In genomic region chr10:767211-767610, GRCh38 we compare ENCODE assay signal across 18 cellular contexts.
"Had no signal": no experiment of that assay in that cellular context is flagged by ENCODE, and none has a peak within 500 bp of the region (broad histone marks: within the 10 kb centered on the region; RNA-seq: fewer than 3 reads in every experiment).

No MANE protein-coding gene starts in this region.

- H3K4me1 Mint-ChIP-seq: brain; natural killer cell; stimulated activated naive B cell treated with anti-CD40 and anti-IgM and Interleukin-4, amounts not matched to agents 10 μg/mL and 1 μg/mL and 100 μg/mL, for 72 hours had no signal

- DNase-seq: activated CD4-positive, alpha-beta T cell treated with anti-CD3 and anti-CD28 coated beads, Interleukin-2, amount 50 U/mL, for 1 hour; activated CD4-positive, CD25-positive, alpha-beta regulatory T cell; activated CD8-positive, alpha-beta memory T cell treated with anti-CD3 and anti-CD28 coated beads for 24 hours; activated gamma-delta T cell treated with Interleukin-2 at 50 U/mL for 16 hours; amygdala; effector CD8-positive, alpha-beta T cell; foreskin fibroblast; hypothalamus; mesendoderm; natural killer cell; posterior cingulate gyrus; stimulated activated CD4-positive, alpha-beta T cell treated with anti-CD3 and anti-CD28 coated beads, Interleukin-2, amount 100 ng/mL, for 48 hours; stimulated activated naive B cell treated with anti-CD40 and anti-IgM and Interleukin-4, amounts not matched to agents 10 μg/mL and 1 μg/mL and 100 μg/mL, for 72 hours; tibial artery had no signal

- H3K27ac Mint-ChIP-seq: activated naive CD8-positive, alpha-beta T cell; brain; natural killer cell; stimulated activated naive B cell treated with anti-CD40 and anti-IgM and Interleukin-4, amounts not matched to agents 10 μg/mL and 1 μg/mL and 100 μg/mL, for 72 hours had no signal

- H3K36me3 ChIP-seq: tibial artery had no signal

- H3K4me3 ChIP-seq: tibial artery had no signal

- H3K27me3 ChIP-seq: tibial artery had no signal

- H3K27ac ChIP-seq: tibial artery had no signal

- FAIRE-seq: endothelial cell of umbilical vein, urothelium cell line had no signal

- H3K4me3 Mint-ChIP-seq: activated naive CD8-positive, alpha-beta T cell; brain; natural killer cell; stimulated activated naive B cell treated with anti-CD40 and anti-IgM and Interleukin-4, amounts not matched to agents 10 μg/mL and 1 μg/mL and 100 μg/mL, for 72 hours had no signal

- H3K27me3 Mint-ChIP-seq: brain had no signal

- H3K4me1 ChIP-seq: tibial artery had no signal
